Comparison of ENCODE assay signal across 16 cellular contexts in genomic region chr1:91828583-91829281, GRCh38. TPM values are rescaled to one million over a fixed set of nuclear protein-coding genes. Genes with fewer than 3 reads are reported as not detected.
DNase-seq lines count a peak whose midpoint lies in the region; ATAC-seq and TF ChIP-seq lines count a peak whose summit lies in the region.
"Had no signal": no experiment of that assay in that cellular context is flagged by ENCODE, and none has a peak within 500 bp of the region (broad histone marks: within the 10 kb centered on the region; RNA-seq: fewer than 3 reads in every experiment).

No MANE protein-coding gene starts in this region.

- H3K4me1 ChIP-seq in rectal smooth muscle tissue (ENCODE audit: control insufficient read depth, insufficient read depth, low read length), result peaks cover 18% of the 10 kb centered on the region

- H3K27me3 ChIP-seq in rectal smooth muscle tissue (ENCODE audit: control insufficient read depth, insufficient read depth, low read length), result no peaks in the 10 kb centered on the region

- peak overlapping the region; percentile 68 to 89 (median 76) for H3K27ac Mint-ChIP-seq in immature natural killer cell
- H3K27ac Mint-ChIP-seq: endodermal cell had no signal

- H3K9me3 Mint-ChIP-seq in immature natural killer cell, result no peaks in the 10 kb centered on the region
- H3K9me3 Mint-ChIP-seq: central memory CD8-positive, alpha-beta T cell; endodermal cell had no signal

- no peak for TF ChIP-seq CTCF in VCaP (conservative IDR thresholded peaks at IDR 0.05)

- ATAC-seq in HG03108 (IDR thresholded peaks at IDR 0.05; ENCODE audit: unreplicated experiment), result no peak

- peak overlapping the region in 4 of 5 donors; percentile 9 to 72 (median 34) for H3K4me3 Mint-ChIP-seq in immature natural killer cell
- H3K4me3 Mint-ChIP-seq: central memory CD8-positive, alpha-beta T cell; endodermal cell had no signal

- peaks cover 0 to 6% (median 4%) of the 10 kb centered on the region in 3 donors for H3K27me3 Mint-ChIP-seq in immature natural killer cell (ENCODE audit: low read depth in 3 of 3)
- H3K27me3 Mint-ChIP-seq: central memory CD8-positive, alpha-beta T cell had no signal

- peaks cover 0 to 3% (median 0%) of the 10 kb centered on the region in 3 donors for H3K36me3 Mint-ChIP-seq in immature natural killer cell

- DNase-seq in DMS53 treated with DMSO at 0.1 percent for 48 hours (lab: John Stamatoyannopoulos, UW; ENCODE audit: unreplicated experiment) (peak; percentile 51), immature natural killer cell (no peak), NCI-H2171 (lab: John Stamatoyannopoulos, UW) (no peak), COR-L47 (lab: John Stamatoyannopoulos, UW) (no peak), iPS-NIHi7 (ENCODE audit: extremely low spot score) (no peak)
- DNase-seq: activated T-cell treated with anti-CD3 and anti-CD28 coated beads, Interleukin-2, amount 50 U/mL, for 48 hours; endodermal cell; NCI-H1436; stimulated activated CD4-positive, alpha-beta T cell treated with anti-CD3 and anti-CD28 coated beads, Interleukin-15, amount 100 ng/mL, for 24 hours; T1000 had no signal

- H3K4me1 Mint-ChIP-seq in immature natural killer cell, result peaks cover 88 to 93% of the 10 kb centered on the region in 2 donors

- no peaks in the 10 kb centered on the region for H3K36me3 ChIP-seq in rectal smooth muscle tissue (ENCODE audit: control insufficient read depth, insufficient read depth, low read length)

- H3K9ac ChIP-seq in rectal smooth muscle tissue (ENCODE audit: low read length), result no peak overlapping the region
- H3K9ac ChIP-seq: KMS-11 had no signal

- no peak overlapping the region for H3K4me3 ChIP-seq in rectal smooth muscle tissue (ENCODE audit: low read length)

- peak overlapping the region; percentile 78 for H3K27ac ChIP-seq in VCaP
- H3K27ac ChIP-seq in rectal smooth muscle tissue (ENCODE audit: low read depth, low read length), result peak overlapping the region; percentile 48
- H3K27ac ChIP-seq: HL-60, KMS-11 had no signal

RNA-seq across cellular contexts. Expression of gene TGFBR3, which starts 57.2 kb away (rescaled TPM):
- polyA plus RNA-seq in immature natural killer cell, result 100 to 1,000 TPM; 141 to 245 (median 183) TPM
